In the genomic region with DNA sequence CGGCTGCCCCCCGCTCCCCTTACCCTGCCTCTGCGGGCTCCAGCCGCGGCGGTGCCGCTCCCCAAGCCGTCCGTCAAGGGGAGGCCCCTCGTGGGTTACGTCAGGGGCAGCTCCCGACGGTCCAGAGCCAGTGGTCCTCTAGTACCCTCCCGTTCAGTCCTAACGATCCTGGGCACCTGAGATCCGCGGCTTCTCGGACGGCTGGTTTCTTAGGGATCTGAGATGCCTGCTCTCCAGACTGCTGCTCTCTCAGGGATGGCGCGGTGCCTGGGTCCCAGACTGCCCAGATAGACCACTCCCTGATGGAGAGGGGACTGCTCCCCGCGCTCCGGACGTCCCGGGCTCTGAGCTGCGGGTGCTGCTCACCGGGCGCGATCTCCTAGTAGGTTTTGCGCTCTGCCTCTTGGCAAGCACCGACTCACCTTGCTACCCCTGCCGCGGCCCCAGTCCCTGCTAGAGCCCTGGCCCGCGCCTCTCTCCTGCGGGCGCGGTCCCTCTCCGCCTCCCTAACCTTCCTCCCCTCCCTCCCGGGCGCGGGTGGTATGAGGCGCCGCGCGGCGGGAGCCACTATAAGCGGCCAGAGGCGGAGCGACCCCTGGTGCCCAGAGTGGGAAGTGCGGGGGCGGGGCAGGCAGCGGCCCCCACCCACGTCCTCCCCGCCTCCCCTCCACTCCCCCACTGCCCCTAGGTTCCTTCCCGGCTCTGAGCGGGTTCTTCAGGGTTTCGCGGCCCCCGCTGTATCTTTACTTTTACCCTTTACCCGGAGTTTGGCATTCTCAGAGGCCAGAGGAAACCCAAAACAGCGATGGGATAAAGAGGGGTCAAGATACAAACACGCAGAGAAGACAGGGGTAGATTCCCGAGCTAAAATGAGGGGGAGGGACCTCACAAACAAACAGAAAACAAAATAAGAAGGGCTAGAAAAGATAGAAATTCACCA, we compare ENCODE assay signal across 8 cellular contexts. TPM values are rescaled to one million over a fixed set of nuclear protein-coding genes. Genes with fewer than 3 reads are reported as not detected.
DNase-seq lines count a peak whose midpoint lies in the region; ATAC-seq and TF ChIP-seq lines count a peak whose summit lies in the region.

A gene (minus strand): TSS at position 544 of the 940 bp plus-strand sequence. CDS start 711 bp downstream, outside the sequence.

- no peaks in the 10 kb centered on the region for H3K9me3 ChIP-seq in CD4-positive, alpha-beta T cell (ENCODE audit: control insufficient read depth, low read length)
- H3K9me3 ChIP-seq in hepatocyte (ENCODE audit: low read depth), result no peaks in the 10 kb centered on the region

- H3K4me3 ChIP-seq in hepatocyte (peak within 1 kb of the TSS; percentile 24), retinal pigment epithelial cell (ENCODE audit: low read length) (peak within 1 kb of the TSS; percentile 31)

- DNase-seq in CD4-positive, alpha-beta T cell, result peak; percentile 79 to 93 (median 86)
- peak; percentile 36 for DNase-seq in NCI-H1105 (lab: John Stamatoyannopoulos, UW)
- DNase-seq in T-helper 22 cell (ENCODE audit: low read depth), result peak; percentile 70
- peak in 43 of 58 donors; percentile 11 to 80 (median 43) for DNase-seq in anterior cingulate cortex (lab: John Stamatoyannopoulos, UW)
- DNase-seq in hepatocyte (ENCODE audit: low spot score), result peak; percentile 93
- DNase-seq in retinal pigment epithelial cell (ENCODE audit: low read depth), result no peak

- POLR2A ChIA-PET in CD4-positive, alpha-beta T cell (lab: Charles Lee), result interaction anchor here (1.0 to 2.8 kb wide), 2 partner anchors 11 to 14 kb away, joined by 3 to 7 read pairs; a partner anchor contains a TSS

- CTCF ChIA-PET in CD4-positive, alpha-beta T cell (lab: Charles Lee), result interaction anchor here (0.6 to 2.4 kb wide), 6 partner anchors 11 to 48 kb away, joined by 3 to 23 read pairs (median 8); a partner anchor contains a TSS

- H3K27ac Mint-ChIP-seq in CD4-positive, alpha-beta T cell, result no peak within 1 kb of the TSS

- H3K27me3 Mint-ChIP-seq in CD4-positive, alpha-beta T cell, result peaks cover 88% of the 10 kb centered on the region

- no peaks in the 10 kb centered on the region for H3K9me3 Mint-ChIP-seq in CD4-positive, alpha-beta T cell

- no peaks in the 10 kb centered on the region for H3K79me2 ChIP-seq in hepatocyte

- peak within 1 kb of the TSS; percentile 77 for H2AFZ ChIP-seq in hepatocyte

- peak within 1 kb of the TSS; percentile 97 for H3K4me2 ChIP-seq in hepatocyte

- no peak within 1 kb of the TSS for H3K27ac ChIP-seq in CD4-positive, alpha-beta T cell (ENCODE audit: low read depth, low read length)
- H3K27ac ChIP-seq in hepatocyte, result no peak within 1 kb of the TSS

- no peaks in the 10 kb centered on the region for H4K20me1 ChIP-seq in hepatocyte (ENCODE audit: insufficient read depth, poor library complexity, severe bottlenecking)

- intact Hi-C loops in CD4-positive, alpha-beta T cell (cut with DNase I, micrococcal nuclease), result loop anchor here (1.0 kb wide), 2 partner anchors 14 to 49 kb away; a partner anchor contains a TSS

- peaks cover 70% of the 10 kb centered on the region for H3K27me3 ChIP-seq in CD4-positive, alpha-beta T cell (ENCODE audit: control insufficient read depth, insufficient read depth, low read length)
- H3K27me3 ChIP-seq in hepatocyte, result peaks cover 76% of the 10 kb centered on the region

- H3K4me1 Mint-ChIP-seq in CD4-positive, alpha-beta T cell (ENCODE audit: low read depth), result peaks cover 42% of the 10 kb centered on the region

- no peaks in the 10 kb centered on the region for H3K36me3 Mint-ChIP-seq in CD4-positive, alpha-beta T cell (ENCODE audit: low read depth)

- peak; percentile 98 for TF ChIP-seq CTCF in CD4-positive, alpha-beta T cell (IDR thresholded peaks at IDR 0.05)
- TF ChIP-seq CTCF in hepatocyte (IDR thresholded peaks at IDR 0.05; ENCODE audit: poor library complexity) (peak; percentile 95), retinal pigment epithelial cell (conservative IDR thresholded peaks at IDR 0.05; ENCODE audit: low read depth, low read length) (peak; percentile 85)

- 5% methylated on average over 54 of the region's 65 CpGs for WGBS in hepatocyte (ENCODE audit: low lambda C conversion rate, missing lambda C conversion rate)

- H3K36me3 ChIP-seq in hepatocyte (replicated peaks; ENCODE audit: insufficient read depth, low read depth), result no peaks in the 10 kb centered on the region

- peak within 1 kb of the TSS; percentile 85 for H3K4me3 Mint-ChIP-seq in CD4-positive, alpha-beta T cell

- peaks cover 8% of the 10 kb centered on the region for H3K4me1 ChIP-seq in hepatocyte (ENCODE audit: insufficient read depth)

- peak; percentile 97 for ATAC-seq in CD4-positive, alpha-beta T cell (ENCODE audit: poor library complexity)
- ATAC-seq in GM21576 (IDR thresholded peaks at IDR 0.05; ENCODE audit: unreplicated experiment) (peak; percentile 63), GM21447 (IDR thresholded peaks at IDR 0.05; ENCODE audit: unreplicated experiment) (no peak)

- no peaks in the 10 kb centered on the region for H3K9me2 ChIP-seq in hepatocyte (replicated peaks; ENCODE audit: insufficient read depth)

RNA-seq across cellular contexts. Expression of the gene that starts here (rescaled TPM):
- not detected for total RNA-seq in CD4-positive, alpha-beta T cell
- not detected in 2 replicates for total RNA-seq in hepatocyte
- polyA plus RNA-seq in hepatocyte, result not detected in 2 replicates

Comparison
In these comparisons a context has a peak if more than half of its experiments do, and no peak if none do; other contexts are left out.
1. Peak in DNase-seq and ATAC-seq in CD4-positive, alpha-beta T cell; RNA of the gene not detected or under 1 TPM.
2. Peak in DNase-seq, H3K4me3 ChIP-seq and H3K4me2 ChIP-seq in hepatocyte; RNA of the gene not detected or under 1 TPM.